1 cellular context compared by ENCODE assay signal in genomic region chr1:211701733-211702132, GRCh38.
A peak's percentile ranks its signal among the peaks of the same experiment; 100 is the strongest.
TF ChIP-seq lines count a peak whose summit lies in the region.

No MANE protein-coding gene starts in this region.

TF ChIP-seq in K562, 482 proteins besides CTCF, POLR2A, EP300 and RAD21 (continued from another document and continues in another):
- TF ChIP-seq ZNF449 (CRISPR knock-in tag; IDR thresholded peaks at IDR 0.05) (no peak), PURB (CRISPR knock-in tag; IDR thresholded peaks at IDR 0.05; ENCODE audit: low read depth) (no peak), HNRNPK (IDR thresholded peaks at IDR 0.05; ENCODE audit: low read depth, low read length, poor library complexity, severe bottlenecking) (no peak), ZNF77 (CRISPR knock-in tag; IDR thresholded peaks at IDR 0.05) (no peak), TRIM24 (IDR thresholded peaks at IDR 0.05) (no peak), FOXP1 (CRISPR knock-in tag; IDR thresholded peaks at IDR 0.05) (no peak), U2AF1 (optimal IDR thresholded peaks at IDR 0.05; ENCODE audit: low read depth, low read length) (no peak), ZNF830 (CRISPR knock-in tag; IDR thresholded peaks at IDR 0.05) (no peak), IRF2 (CRISPR knock-in tag; IDR thresholded peaks at IDR 0.05) (no peak), NFE2L1 (tag; IDR thresholded peaks at IDR 0.05; ENCODE audit: borderline replicate concordance, low read depth) (no peak), ZSCAN32 (CRISPR knock-in tag; IDR thresholded peaks at IDR 0.05) (no peak), HMBOX1 (IDR thresholded peaks at IDR 0.05) (peak; percentile 89), POLR2AphosphoS2 (IDR thresholded peaks at IDR 0.05; ENCODE audit: low read length) (no peak), SPI1 (IDR thresholded peaks at IDR 0.05; ENCODE audit: borderline replicate concordance, low read depth, low read length) (no peak), PHB (CRISPR knock-in tag; IDR thresholded peaks at IDR 0.05) (no peak), ZBTB33 (CRISPR knock-in tag; IDR thresholded peaks at IDR 0.05) (no peak), KDM4B (IDR thresholded peaks at IDR 0.05; ENCODE audit: borderline replicate concordance in 2 of 2, low read depth in 1 of 2) (no peak), ESRRA (IDR thresholded peaks at IDR 0.05; ENCODE audit: borderline replicate concordance, low read depth) (no peak), ZFP30 (CRISPR knock-in tag; IDR thresholded peaks at IDR 0.05; ENCODE audit: borderline replicate concordance) (no peak), MIER1 (IDR thresholded peaks at IDR 0.05; ENCODE audit: low read depth) (no peak), BCOR (IDR thresholded peaks at IDR 0.05) (no peak), HIVEP1 (CRISPR knock-in tag; IDR thresholded peaks at IDR 0.05) (no peak), CEBPG (CRISPR knock-in tag; IDR thresholded peaks at IDR 0.05) (no peak), CEBPG (tag; conservative IDR thresholded peaks at IDR 0.05 in 1 of 2, IDR thresholded peaks at IDR 0.05 in 1 of 2) (no peak), ZNF3 (CRISPR knock-in tag; IDR thresholded peaks at IDR 0.05) (no peak), RUNX1 (IDR thresholded peaks at IDR 0.05; ENCODE audit: low read depth) (no peak), KDM1A (IDR thresholded peaks at IDR 0.05) (peak; percentile 29 to 38; a peak in 2 of 4 replicates), SMARCB1 (IDR thresholded peaks at IDR 0.05; ENCODE audit: insufficient read length, low read depth) (no peak), KLF1 (tag; IDR thresholded peaks at IDR 0.05) (no peak), RCOR1 (IDR thresholded peaks at IDR 0.05; ENCODE audit: borderline replicate concordance in 1 of 2, low read depth in 2 of 2, low read length in 2 of 2) (peak in 1 of 2 experiments; percentile 41; a peak in 1 of 4 replicates)
- TF ChIP-seq, protein P1, sequence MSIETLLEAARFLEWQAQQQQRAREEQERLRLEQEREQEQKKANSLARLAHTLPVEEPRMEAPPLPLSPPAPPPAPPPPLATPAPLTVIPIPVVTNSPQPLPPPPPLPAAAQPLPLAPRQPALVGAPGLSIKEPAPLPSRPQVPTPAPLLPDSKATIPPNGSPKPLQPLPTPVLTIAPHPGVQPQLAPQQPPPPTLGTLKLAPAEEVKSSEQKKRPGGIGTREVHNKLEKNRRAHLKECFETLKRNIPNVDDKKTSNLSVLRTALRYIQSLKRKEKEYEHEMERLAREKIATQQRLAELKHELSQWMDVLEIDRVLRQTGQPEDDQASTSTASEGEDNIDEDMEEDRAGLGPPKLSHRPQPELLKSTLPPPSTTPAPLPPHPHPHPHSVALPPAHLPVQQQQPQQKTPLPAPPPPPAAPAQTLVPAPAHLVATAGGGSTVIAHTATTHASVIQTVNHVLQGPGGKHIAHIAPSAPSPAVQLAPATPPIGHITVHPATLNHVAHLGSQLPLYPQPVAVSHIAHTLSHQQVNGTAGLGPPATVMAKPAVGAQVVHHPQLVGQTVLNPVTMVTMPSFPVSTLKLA (conservative IDR thresholded peaks at IDR 0.05) = no peak
- TF ChIP-seq, protein P2, sequence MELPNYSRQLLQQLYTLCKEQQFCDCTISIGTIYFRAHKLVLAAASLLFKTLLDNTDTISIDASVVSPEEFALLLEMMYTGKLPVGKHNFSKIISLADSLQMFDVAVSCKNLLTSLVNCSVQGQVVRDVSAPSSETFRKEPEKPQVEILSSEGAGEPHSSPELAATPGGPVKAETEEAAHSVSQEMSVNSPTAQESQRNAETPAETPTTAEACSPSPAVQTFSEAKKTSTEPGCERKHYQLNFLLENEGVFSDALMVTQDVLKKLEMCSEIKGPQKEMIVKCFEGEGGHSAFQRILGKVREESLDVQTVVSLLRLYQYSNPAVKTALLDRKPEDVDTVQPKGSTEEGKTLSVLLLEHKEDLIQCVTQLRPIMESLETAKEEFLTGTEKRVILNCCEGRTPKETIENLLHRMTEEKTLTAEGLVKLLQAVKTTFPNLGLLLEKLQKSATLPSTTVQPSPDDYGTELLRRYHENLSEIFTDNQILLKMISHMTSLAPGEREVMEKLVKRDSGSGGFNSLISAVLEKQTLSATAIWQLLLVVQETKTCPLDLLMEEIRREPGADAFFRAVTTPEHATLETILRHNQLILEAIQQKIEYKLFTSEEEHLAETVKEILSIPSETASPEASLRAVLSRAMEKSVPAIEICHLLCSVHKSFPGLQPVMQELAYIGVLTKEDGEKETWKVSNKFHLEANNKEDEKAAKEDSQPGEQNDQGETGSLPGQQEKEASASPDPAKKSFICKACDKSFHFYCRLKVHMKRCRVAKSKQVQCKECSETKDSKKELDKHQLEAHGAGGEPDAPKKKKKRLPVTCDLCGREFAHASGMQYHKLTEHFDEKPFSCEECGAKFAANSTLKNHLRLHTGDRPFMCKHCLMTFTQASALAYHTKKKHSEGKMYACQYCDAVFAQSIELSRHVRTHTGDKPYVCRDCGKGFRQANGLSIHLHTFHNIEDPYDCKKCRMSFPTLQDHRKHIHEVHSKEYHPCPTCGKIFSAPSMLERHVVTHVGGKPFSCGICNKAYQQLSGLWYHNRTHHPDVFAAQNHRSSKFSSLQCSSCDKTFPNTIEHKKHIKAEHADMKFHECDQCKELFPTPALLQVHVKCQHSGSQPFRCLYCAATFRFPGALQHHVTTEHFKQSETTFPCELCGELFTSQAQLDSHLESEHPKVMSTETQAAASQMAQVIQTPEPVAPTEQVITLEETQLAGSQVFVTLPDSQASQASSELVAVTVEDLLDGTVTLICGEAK (IDR thresholded peaks at IDR 0.05) = no peak
- TF ChIP-seq, protein P2 (CRISPR knock-in tag; IDR thresholded peaks at IDR 0.05) = no peak
- TF ChIP-seq, protein P3, sequence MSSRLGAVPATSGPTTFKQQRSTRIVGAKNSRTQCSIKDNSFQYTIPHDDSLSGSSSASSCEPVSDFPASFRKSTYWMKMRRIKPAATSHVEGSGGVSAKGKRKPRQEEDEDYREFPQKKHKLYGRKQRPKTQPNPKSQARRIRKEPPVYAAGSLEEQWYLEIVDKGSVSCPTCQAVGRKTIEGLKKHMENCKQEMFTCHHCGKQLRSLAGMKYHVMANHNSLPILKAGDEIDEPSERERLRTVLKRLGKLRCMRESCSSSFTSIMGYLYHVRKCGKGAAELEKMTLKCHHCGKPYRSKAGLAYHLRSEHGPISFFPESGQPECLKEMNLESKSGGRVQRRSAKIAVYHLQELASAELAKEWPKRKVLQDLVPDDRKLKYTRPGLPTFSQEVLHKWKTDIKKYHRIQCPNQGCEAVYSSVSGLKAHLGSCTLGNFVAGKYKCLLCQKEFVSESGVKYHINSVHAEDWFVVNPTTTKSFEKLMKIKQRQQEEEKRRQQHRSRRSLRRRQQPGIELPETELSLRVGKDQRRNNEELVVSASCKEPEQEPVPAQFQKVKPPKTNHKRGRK (tag; IDR thresholded peaks at IDR 0.05) = no peak
- TF ChIP-seq, protein P4, sequence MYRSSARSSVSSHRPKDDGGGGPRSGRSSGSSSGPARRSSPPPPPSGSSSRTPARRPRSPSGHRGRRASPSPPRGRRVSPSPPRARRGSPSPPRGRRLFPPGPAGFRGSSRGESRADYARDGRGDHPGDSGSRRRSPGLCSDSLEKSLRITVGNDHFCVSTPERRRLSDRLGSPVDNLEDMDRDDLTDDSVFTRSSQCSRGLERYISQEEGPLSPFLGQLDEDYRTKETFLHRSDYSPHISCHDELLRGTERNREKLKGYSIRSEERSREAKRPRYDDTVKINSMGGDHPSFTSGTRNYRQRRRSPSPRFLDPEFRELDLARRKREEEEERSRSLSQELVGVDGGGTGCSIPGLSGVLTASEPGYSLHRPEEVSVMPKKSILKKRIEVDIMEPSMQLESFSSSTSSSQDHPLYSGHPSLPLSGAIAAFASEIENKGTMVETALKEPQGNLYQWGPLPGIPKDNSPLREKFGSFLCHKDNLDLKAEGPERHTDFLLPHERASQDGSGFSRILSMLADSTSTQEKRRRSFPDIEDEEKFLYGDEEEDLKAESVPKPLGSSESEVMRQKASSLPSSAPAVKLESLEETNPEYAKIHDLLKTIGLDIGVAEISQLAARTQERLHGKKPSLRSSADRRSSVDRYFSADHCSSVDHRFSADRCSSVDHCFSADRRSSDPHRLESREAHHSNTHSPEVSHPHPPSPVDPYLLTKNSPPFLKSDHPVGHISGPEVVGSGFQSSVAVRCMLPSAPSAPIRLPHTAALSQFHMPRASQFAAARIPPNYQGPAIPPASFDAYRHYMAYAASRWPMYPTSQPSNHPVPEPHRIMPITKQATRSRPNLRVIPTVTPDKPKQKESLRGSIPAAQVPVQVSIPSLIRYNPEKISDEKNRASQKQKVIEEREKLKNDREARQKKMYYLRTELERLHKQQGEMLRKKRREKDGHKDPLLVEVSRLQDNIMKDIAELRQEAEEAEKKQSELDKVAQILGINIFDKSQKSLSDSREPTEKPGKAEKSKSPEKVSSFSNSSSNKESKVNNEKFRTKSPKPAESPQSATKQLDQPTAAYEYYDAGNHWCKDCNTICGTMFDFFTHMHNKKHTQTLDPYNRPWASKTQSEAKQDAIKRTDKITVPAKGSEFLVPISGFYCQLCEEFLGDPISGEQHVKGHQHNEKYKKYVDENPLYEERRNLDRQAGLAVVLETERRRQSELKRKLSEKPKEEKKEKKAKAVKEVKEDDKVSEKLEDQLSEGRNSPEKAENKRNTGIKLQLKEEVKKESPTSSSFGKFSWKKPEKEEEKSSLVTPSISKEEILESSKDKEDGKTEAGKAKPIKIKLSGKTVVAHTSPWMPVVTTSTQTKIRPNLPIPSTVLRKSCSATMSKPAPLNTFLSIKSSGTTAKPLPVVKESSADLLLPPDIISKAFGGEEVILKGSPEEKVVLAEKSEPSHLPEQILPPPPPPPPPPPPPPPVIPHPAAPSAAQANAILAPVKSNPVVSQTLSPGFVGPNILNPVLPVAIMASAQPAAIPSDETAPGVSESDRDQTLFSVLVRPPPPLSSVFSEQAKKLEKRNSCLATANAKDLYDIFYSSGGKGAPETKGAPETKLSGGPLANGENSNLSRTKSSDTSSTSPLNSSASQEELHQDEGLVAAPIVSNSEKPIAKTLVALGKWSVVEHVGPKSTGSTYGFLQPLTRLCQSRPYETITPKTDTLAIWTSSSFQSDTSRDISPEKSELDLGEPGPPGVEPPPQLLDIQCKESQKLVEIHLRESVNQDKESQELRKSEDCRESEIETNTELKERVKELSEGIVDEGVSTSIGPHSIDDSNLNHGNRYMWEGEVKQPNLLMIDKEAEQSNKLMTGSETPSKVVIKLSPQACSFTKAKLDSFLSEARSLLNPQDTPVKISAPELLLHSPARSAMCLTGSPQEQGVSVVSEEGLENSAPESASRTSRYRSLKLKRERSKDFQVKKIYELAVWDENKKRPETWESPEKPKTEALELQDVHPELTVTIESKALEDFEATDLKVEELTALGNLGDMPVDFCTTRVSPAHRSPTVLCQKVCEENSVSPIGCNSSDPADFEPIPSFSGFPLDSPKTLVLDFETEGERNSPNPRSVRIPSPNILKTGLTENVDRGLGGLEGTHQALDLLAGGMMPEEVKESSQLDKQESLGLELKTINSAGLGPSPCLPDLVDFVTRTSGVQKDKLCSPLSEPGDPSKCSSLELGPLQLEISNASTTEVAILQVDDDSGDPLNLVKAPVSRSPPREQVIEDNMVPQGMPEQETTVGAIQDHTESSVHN (IDR thresholded peaks at IDR 0.05; ENCODE audit: borderline replicate concordance in 1 of 2, low read depth in 1 of 2) = no peak
